26 cellular contexts compared by ENCODE assay signal in genomic region chr12:93429852-93430251, GRCh38. TPM values are rescaled to one million over a fixed set of nuclear protein-coding genes. Genes with fewer than 3 reads are reported as not detected.
DNase-seq lines count a peak whose midpoint lies in the region; ATAC-seq, FAIRE-seq and TF ChIP-seq lines count a peak whose summit lies in the region.
"Had no signal": no experiment of that assay in that cellular context is flagged by ENCODE, and none has a peak within 500 bp of the region (broad histone marks: within the 10 kb centered on the region; RNA-seq: fewer than 3 reads in every experiment).

No MANE protein-coding gene starts in this region.

- peaks cover 24% of the 10 kb centered on the region for H4K20me1 ChIP-seq in K562 (replicated peaks; ENCODE audit: control insufficient read depth, insufficient read depth, low read length)

- H3K79me1 ChIP-seq in trophoblast cell (ENCODE audit: low read length), result no peaks in the 10 kb centered on the region

- no peak for TF ChIP-seq EP300 in K562 (IDR thresholded peaks at IDR 0.05; ENCODE audit: low read length)

- 79% methylated on average over 1 of the region's 1 CpG for WGBS in K562 (ENCODE audit: insufficient coverage, low coverage, missing lambda C conversion rate)
- WGBS in trophoblast cell (ENCODE audit: extremely low coverage, insufficient coverage, insufficient read length), result no CpG with 5 or more reads among the region's 1 CpG

- no peak for TF ChIP-seq CTCF in CD4-positive, alpha-beta T cell (IDR thresholded peaks at IDR 0.05)
- no peak for TF ChIP-seq CTCF in K562 (IDR thresholded peaks at IDR 0.05 in 2 of 3, conservative IDR thresholded peaks at IDR 0.05 in 1 of 3; ENCODE audit: insufficient read depth in 2 of 3, low read depth in 1 of 3, low read length in 3 of 3)

- intact Hi-C loops in CD4-positive, alpha-beta T cell (cut with DNase I, micrococcal nuclease), result loop anchor here in 1 of 2 experiments (10.0 kb wide), 1 partner anchor 1795 kb away; no protein-coding TSS in a partner anchor
- intact Hi-C loops in K562 (cut with micrococcal nuclease), result loop anchor here (10.0 kb wide), 1 partner anchor 675 kb away; no protein-coding TSS in a partner anchor

- H3K4me1 ChIP-seq in K562 (replicated peaks in 1 of 2; ENCODE audit: control insufficient read depth in 2 of 2, insufficient read depth in 2 of 2, low read length in 2 of 2), result peaks cover 5 to 7% of the 10 kb centered on the region in 2 experiments; a peak in 3 of 5 replicates
- H3K4me1 ChIP-seq in trophoblast cell (ENCODE audit: control insufficient read depth in 1 of 2, insufficient read depth in 2 of 2, low read length in 2 of 2), result peaks cover 2 to 3% of the 10 kb centered on the region in 2 experiments

- H4K8ac ChIP-seq in trophoblast cell (ENCODE audit: low read depth, low read length), result no peak overlapping the region

- BruUV-seq in K562 (replicated peaks; lab: Mats Ljungman, UMichigan), result no TSS peak

- no peaks in the 10 kb centered on the region for H3K9me1 ChIP-seq in K562 (ENCODE audit: control insufficient read depth, insufficient read depth, low read length)

- H3K36me3 Mint-ChIP-seq in CD4-positive, alpha-beta T cell (ENCODE audit: low read depth), result no peaks in the 10 kb centered on the region

- peaks cover 98% of the 10 kb centered on the region for H3K79me2 ChIP-seq in K562 (ENCODE audit: control insufficient read depth, insufficient read depth, low read length)
- peaks cover 17% of the 10 kb centered on the region for H3K79me2 ChIP-seq in trophoblast cell (ENCODE audit: control insufficient read depth, insufficient read depth, low read length, poor library complexity)

- H3K9me3 ChIP-seq in CD4-positive, alpha-beta T cell (ENCODE audit: control insufficient read depth, low read length), result no peaks in the 10 kb centered on the region
- no peaks in the 10 kb centered on the region for H3K9me3 ChIP-seq in K562 (replicated peaks; ENCODE audit: control insufficient read depth, insufficient read depth, low read depth, low read length)
- no peaks in the 10 kb centered on the region for H3K9me3 ChIP-seq in trophoblast cell (ENCODE audit: insufficient read depth, low read depth, low read length)
- H3K9me3 ChIP-seq: spleen had no signal

- H2BK120ac ChIP-seq in trophoblast cell (ENCODE audit: insufficient read depth, low read length, poor library complexity), result no peak overlapping the region

- in situ Hi-C loops in K562 (cut with MboI), result loop anchor here (10.0 kb wide), 1 partner anchor 675 kb away; no protein-coding TSS in a partner anchor

- H2AFZ ChIP-seq in K562 (ENCODE audit: low read depth, low read length), result no peak overlapping the region
- no peak overlapping the region for H2AFZ ChIP-seq in trophoblast cell (ENCODE audit: insufficient read depth, low read length, poor library complexity)

- H3K4me3 ChIP-seq in K562, result no peak overlapping the region
- H3K4me3 ChIP-seq in trophoblast cell (ENCODE audit: low read depth, low read length), result no peak overlapping the region
- H3K4me3 ChIP-seq: spleen had no signal

- H3K18ac ChIP-seq in trophoblast cell (ENCODE audit: low read length), result no peak overlapping the region

- H3K27me3 ChIP-seq in CD4-positive, alpha-beta T cell (ENCODE audit: control insufficient read depth, insufficient read depth, low read length), result no peaks in the 10 kb centered on the region
- H3K27me3 ChIP-seq in K562 (ENCODE audit: control insufficient read depth in 2 of 2, insufficient read depth in 2 of 2, low read length in 2 of 2), result no peaks in the 10 kb centered on the region
- H3K27me3 ChIP-seq in trophoblast cell (ENCODE audit: insufficient read depth, low read length), result no peaks in the 10 kb centered on the region
- H3K27me3 ChIP-seq: spleen had no signal

- FAIRE-seq in G401.6 (lab: Jason Lieb, UNC) (peak; percentile 88), K562 (lab: Jason Lieb, UNC) (no peak)
- FAIRE-seq: D721Med, keratinocyte had no signal

- no peak for DNase-seq in CD4-positive, alpha-beta T cell
- DNase-seq in K562 (ENCODE audit: extremely low read depth in 1 of 4, low spot score in 3 of 4), result no peak
- no peak for DNase-seq in trophoblast cell
- DNase-seq in DMS79 treated with DMSO at 0.1 percent for 48 hours (lab: John Stamatoyannopoulos, UW), result no peak
- no peak for DNase-seq in effector CD8-positive, alpha-beta T cell (lab: John Stamatoyannopoulos, UW)
- DNase-seq in stimulated activated CD4-positive, alpha-beta T cell treated with anti-CD3 and anti-CD28 coated beads, Interleukin-12 subunit alpha, Interleukin-12 subunit beta, amount 100 ng/mL, for 4 hours, result no peak
- DNase-seq: activated CD4-positive, alpha-beta T cell treated with anti-CD3 and anti-CD28 coated beads, Interleukin-2, amount 50 U/mL, for 1 hour; activated CD8-positive, alpha-beta memory T cell treated with anti-CD3 and anti-CD28 coated beads, Interleukin-2, amount 10 ng/mL, durations not matched to agents 7 days and 5 days; activated naive CD8-positive, alpha-beta T cell treated with anti-CD3 and anti-CD28 coated beads for 36 hours; dermis blood vessel endothelial cell; EL; NCI-H1694 treated with DMSO at 0.1 percent for 48 hours; NCI-H2171; NCI-H510A treated with DMSO at 0.1 percent for 48 hours; nephron progenitor cell; right cardiac atrium; Right ventricle myocardium superior; spleen; stimulated activated CD4-positive, alpha-beta T cell treated with anti-CD3 and anti-CD28 coated beads, Interleukin-2, amount 100 ng/mL, for 48 hours; T-helper 9 cell; WERI-Rb-1 had no signal

- H3K27me3 Mint-ChIP-seq in CD4-positive, alpha-beta T cell, result no peaks in the 10 kb centered on the region
- H3K27me3 Mint-ChIP-seq: activated CD8-positive, alpha-beta memory T cell treated with anti-CD3 and anti-CD28 coated beads, Interleukin-2, amount 10 ng/mL, durations not matched to agents 7 days and 5 days; activated naive CD8-positive, alpha-beta T cell treated with anti-CD3 and anti-CD28 coated beads for 36 hours; central memory CD8-positive, alpha-beta T cell had no signal

- ATAC-seq in CD4-positive, alpha-beta T cell (ENCODE audit: poor library complexity), result no peak
- peak; percentile 30 for ATAC-seq in K562
- ATAC-seq: activated CD8-positive, alpha-beta memory T cell treated with anti-CD3 and anti-CD28 coated beads, Interleukin-2, amount 10 ng/mL, durations not matched to agents 7 days and 5 days; right cardiac atrium had no signal

- POLR2A ChIA-PET in CD4-positive, alpha-beta T cell (lab: Charles Lee), result interaction anchor here (0.7 to 1.1 kb wide), 4 partner anchors 8 to 41 kb away, joined by 3 to 6 read pairs (median 4); no protein-coding TSS in a partner anchor
- POLR2A ChIA-PET in K562 (lab: Yijun Ruan, JAX), result interaction anchor here (0.5 to 2.9 kb wide), 3 partner anchors 8 to 34 kb away, joined by 3 to 16 read pairs (median 3); no protein-coding TSS in a partner anchor

- no peak for TF ChIP-seq RAD21 in K562 (CRISPR knock-in tag; conservative IDR thresholded peaks at IDR 0.05 in 1 of 2, IDR thresholded peaks at IDR 0.05 in 1 of 2)

- peaks cover 85% of the 10 kb centered on the region for H3K4me1 Mint-ChIP-seq in CD4-positive, alpha-beta T cell (ENCODE audit: low read depth)

- no peak overlapping the region for H2AK5ac ChIP-seq in trophoblast cell (ENCODE audit: low read length)

- H3K23ac ChIP-seq in trophoblast cell (ENCODE audit: low read length), result no peak overlapping the region

- H3K14ac ChIP-seq in trophoblast cell (ENCODE audit: low read length), result no peak overlapping the region

- H3K4me3 Mint-ChIP-seq in CD4-positive, alpha-beta T cell, result no peak overlapping the region
- H3K4me3 Mint-ChIP-seq: activated CD8-positive, alpha-beta memory T cell treated with anti-CD3 and anti-CD28 coated beads, Interleukin-2, amount 10 ng/mL, durations not matched to agents 7 days and 5 days; activated naive CD8-positive, alpha-beta T cell treated with anti-CD3 and anti-CD28 coated beads for 36 hours; central memory CD8-positive, alpha-beta T cell; nephron progenitor cell had no signal

- no peak overlapping the region for H2BK12ac ChIP-seq in trophoblast cell (ENCODE audit: low read length)

- H3K36me3 ChIP-seq in K562 (ENCODE audit: control insufficient read depth, insufficient read depth, low read length) (peaks cover 3% of the 10 kb centered on the region; the same call in 2 of the 3 replicates), trophoblast cell (ENCODE audit: control insufficient read depth in 1 of 2, insufficient read depth in 2 of 2, low read length in 2 of 2) (no peaks in the 10 kb centered on the region)
- H3K36me3 ChIP-seq: spleen, WERI-Rb-1 had no signal

- H3K9ac ChIP-seq in K562 (ENCODE audit: insufficient read depth in 1 of 2, low read depth in 2 of 2, low read length in 2 of 2) (no peak overlapping the region), trophoblast cell (ENCODE audit: low read length) (no peak overlapping the region)

- H4K91ac ChIP-seq in trophoblast cell (ENCODE audit: low read depth, low read length), result no peak overlapping the region

- H3K9me3 Mint-ChIP-seq in CD4-positive, alpha-beta T cell, result no peaks in the 10 kb centered on the region
- H3K9me3 Mint-ChIP-seq: activated naive CD8-positive, alpha-beta T cell treated with anti-CD3 and anti-CD28 coated beads for 36 hours; central memory CD8-positive, alpha-beta T cell had no signal

- no peak for TF ChIP-seq POLR2A in K562 (conservative IDR thresholded peaks at IDR 0.05)

- no peak overlapping the region for H4K12ac ChIP-seq in trophoblast cell (ENCODE audit: low read depth, low read length)

- CTCF ChIA-PET in CD4-positive, alpha-beta T cell (lab: Charles Lee), result no interaction called here
- CTCF ChIA-PET in K562 (lab: Yijun Ruan, JAX; ENCODE audit: low intra/inter-chr PET ratio), result no interaction called here

- peak overlapping the region; percentile 10 for H3K27ac Mint-ChIP-seq in CD4-positive, alpha-beta T cell
- H3K27ac Mint-ChIP-seq: activated CD8-positive, alpha-beta memory T cell treated with anti-CD3 and anti-CD28 coated beads, Interleukin-2, amount 10 ng/mL, durations not matched to agents 7 days and 5 days; activated naive CD8-positive, alpha-beta T cell treated with anti-CD3 and anti-CD28 coated beads for 36 hours; nephron progenitor cell had no signal

- H3K4ac ChIP-seq in trophoblast cell (ENCODE audit: low read depth, low read length), result peak overlapping the region; percentile 84

- H2BK5ac ChIP-seq in trophoblast cell (ENCODE audit: low read depth, low read length, poor library complexity), result no peak overlapping the region

- no peak overlapping the region for H3K27ac ChIP-seq in CD4-positive, alpha-beta T cell (ENCODE audit: low read depth, low read length)
- H3K27ac ChIP-seq in K562 (ENCODE audit: extremely low read depth, low read depth, low read length) (no peak overlapping the region), trophoblast cell (ENCODE audit: low read depth, low read length) (no peak overlapping the region)
- H3K27ac ChIP-seq: HL-60, spleen, WERI-Rb-1 had no signal

- H3K4me2 ChIP-seq in K562 (ENCODE audit: insufficient read depth, low read length) (no peak overlapping the region), trophoblast cell (ENCODE audit: low read length) (no peak overlapping the region)

RNA-seq across cellular contexts. Expression of gene UBE2N, which starts 11.9 kb away (rescaled TPM):
- total RNA-seq in CD4-positive, alpha-beta T cell, result 100 to 1,000 TPM in 1 of 2 experiments, 10 to 100 TPM in 1; 89.8 to 101 TPM
- 19.7 and 39.0 TPM in 2 replicates for total RNA-seq in K562 (2011; cell fraction: chromatin; rRNA removed; ENCODE audit: low replicate concordance)
- total RNA-seq in K562 (2011; cell fraction: nucleolus; rRNA removed), result 10.3 and 11.1 TPM in 2 replicates
- total RNA-seq in K562 (2011; cell fraction: nucleoplasm; rRNA removed), result 22.5 and 40.5 TPM in 2 replicates
- total RNA-seq in K562 (2014; rRNA removed), result 189 and 218 TPM in 2 replicates
- 224 and 228 TPM in 2 replicates for total RNA-seq in K562 (2014; rRNA removed; fragmentation: Illumina TruSeq; extraction: Trizol)
- 230 and 260 TPM in 2 replicates for total RNA-seq in K562 (2015; rRNA removed; fragmentation: Illumina TruSeq; extraction: Trizol)
- 207 and 219 TPM in 2 replicates for total RNA-seq in K562 (2021)
- 286 and 326 TPM in 2 replicates for polyA plus RNA-seq in K562 (2011; rRNA removed)
- polyA plus RNA-seq in K562 (2011; cell fraction: cytosol; rRNA removed), result 118 and 141 TPM in 2 replicates
- 72.6 and 99.0 TPM in 2 replicates for polyA plus RNA-seq in K562 (2011; cell fraction: nucleus; rRNA removed)
- 124 and 338 TPM in 2 replicates for polyA plus RNA-seq in K562 (2012)
- 252 and 303 TPM in 2 replicates for polyA plus RNA-seq in K562 (2014; fragmentation: Illumina TruSeq; extraction: Trizol)
- polyA plus RNA-seq in K562 (2014; fragmentation: Nextera tagmentation; extraction: Ambion mirVana), result 100 to 1,000 TPM; 727 to 826 TPM
- polyA plus RNA-seq in K562 (2014; rRNA removed), result 222 and 407 TPM in 2 replicates
- polyA minus RNA-seq in K562 (2011; rRNA and poly(A)+ RNA removed), result 197 and 210 TPM in 2 replicates
- polyA minus RNA-seq in K562 (2011; cell fraction: cytosol; rRNA and poly(A)+ RNA removed), result 90.7 and 93.3 TPM in 2 replicates
- 8.3 and 15.4 TPM in 2 replicates for polyA minus RNA-seq in K562 (2011; cell fraction: nucleus; rRNA and poly(A)+ RNA removed)
- 155 and 169 TPM in 2 replicates for polyA plus RNA-seq in trophoblast cell (2013)

RNA-seq across cellular contexts. Expression of gene MRPL42, which starts 37.5 kb away (rescaled TPM):
- total RNA-seq in CD4-positive, alpha-beta T cell, result 10 to 100 TPM; 39.0 to 39.3 TPM
- total RNA-seq in K562 (2011; cell fraction: chromatin; rRNA removed; ENCODE audit: low replicate concordance), result 54.6 and 119 TPM in 2 replicates
- total RNA-seq in K562 (2011; cell fraction: nucleolus; rRNA removed), result 45.7 and 45.9 TPM in 2 replicates
- 59.8 and 74.6 TPM in 2 replicates for total RNA-seq in K562 (2011; cell fraction: nucleoplasm; rRNA removed)
- total RNA-seq in K562 (2014; rRNA removed) (104 TPM in 2 replicates), K562 (2014; rRNA removed; fragmentation: Illumina TruSeq; extraction: Trizol) (230 and 267 TPM in 2 replicates), K562 (2015; rRNA removed; fragmentation: Illumina TruSeq; extraction: Trizol) (137 and 158 TPM in 2 replicates), K562 (2021) (153 and 163 TPM in 2 replicates)
- polyA plus RNA-seq in K562 (2011; rRNA removed) (221 and 303 TPM in 2 replicates), K562 (2014; fragmentation: Illumina TruSeq; extraction: Trizol) (217 and 218 TPM in 2 replicates), K562 (2014; fragmentation: Nextera tagmentation; extraction: Ambion mirVana) (100 to 1,000 TPM; 696 to 806 TPM), K562 (2014; rRNA removed) (174 and 183 TPM in 2 replicates)
- 49.8 and 118 TPM in 2 replicates for polyA plus RNA-seq in K562 (2011; cell fraction: cytosol; rRNA removed)
- polyA plus RNA-seq in K562 (2011; cell fraction: nucleus; rRNA removed), result 28.7 and 48.0 TPM in 2 replicates
- polyA plus RNA-seq in K562 (2012), result 87.5 and 143 TPM in 2 replicates
- polyA minus RNA-seq in K562 (2011; rRNA and poly(A)+ RNA removed), result 236 and 245 TPM in 2 replicates
- polyA minus RNA-seq in K562 (2011; cell fraction: cytosol; rRNA and poly(A)+ RNA removed), result 38.3 and 40.2 TPM in 2 replicates
- 18.6 and 50.8 TPM in 2 replicates for polyA minus RNA-seq in K562 (2011; cell fraction: nucleus; rRNA and poly(A)+ RNA removed)
- polyA plus RNA-seq in trophoblast cell (2013), result 63.3 and 64.3 TPM in 2 replicates

RNA-seq across cellular contexts. Expression of gene NUDT4, which starts 52.1 kb away (rescaled TPM):
- total RNA-seq in CD4-positive, alpha-beta T cell, result 10 to 100 TPM; 86.7 to 92.3 TPM
- 29.5 and 81.9 TPM in 2 replicates for total RNA-seq in K562 (2011; cell fraction: chromatin; rRNA removed; ENCODE audit: low replicate concordance)
- total RNA-seq in K562 (2011; cell fraction: nucleolus; rRNA removed), result 29.0 and 33.4 TPM in 2 replicates
- 63.9 and 138 TPM in 2 replicates for total RNA-seq in K562 (2011; cell fraction: nucleoplasm; rRNA removed)
- total RNA-seq in K562 (2014; rRNA removed), result 87.5 and 102 TPM in 2 replicates
- 158 and 187 TPM in 2 replicates for total RNA-seq in K562 (2014; rRNA removed; fragmentation: Illumina TruSeq; extraction: Trizol)
- 87.4 and 99.2 TPM in 2 replicates for total RNA-seq in K562 (2015; rRNA removed; fragmentation: Illumina TruSeq; extraction: Trizol)
- total RNA-seq in K562 (2021), result 132 and 147 TPM in 2 replicates
- polyA plus RNA-seq in K562 (2011; rRNA removed), result 112 and 164 TPM in 2 replicates
- polyA plus RNA-seq in K562 (2011; cell fraction: cytosol; rRNA removed), result 57.9 and 68.4 TPM in 2 replicates
- 14.0 and 27.3 TPM in 2 replicates for polyA plus RNA-seq in K562 (2011; cell fraction: nucleus; rRNA removed)
- polyA plus RNA-seq in K562 (2012), result 64.5 and 88.2 TPM in 2 replicates
- 116 and 128 TPM in 2 replicates for polyA plus RNA-seq in K562 (2014; fragmentation: Illumina TruSeq; extraction: Trizol)
- polyA plus RNA-seq in K562 (2014; fragmentation: Nextera tagmentation; extraction: Ambion mirVana), result 10 to 100 TPM; 38.1 to 60.2 TPM
- polyA plus RNA-seq in K562 (2014; rRNA removed), result 84.6 and 94.2 TPM in 2 replicates
- polyA minus RNA-seq in K562 (2011; rRNA and poly(A)+ RNA removed), result 147 and 162 TPM in 2 replicates
- polyA minus RNA-seq in K562 (2011; cell fraction: cytosol; rRNA and poly(A)+ RNA removed), result 62.3 and 75.6 TPM in 2 replicates
- polyA minus RNA-seq in K562 (2011; cell fraction: nucleus; rRNA and poly(A)+ RNA removed), result 27.5 and 37.5 TPM in 2 replicates
- 39.6 and 40.3 TPM in 2 replicates for polyA plus RNA-seq in trophoblast cell (2013)
